13 cellular contexts compared by ENCODE assay signal in the genomic region with DNA sequence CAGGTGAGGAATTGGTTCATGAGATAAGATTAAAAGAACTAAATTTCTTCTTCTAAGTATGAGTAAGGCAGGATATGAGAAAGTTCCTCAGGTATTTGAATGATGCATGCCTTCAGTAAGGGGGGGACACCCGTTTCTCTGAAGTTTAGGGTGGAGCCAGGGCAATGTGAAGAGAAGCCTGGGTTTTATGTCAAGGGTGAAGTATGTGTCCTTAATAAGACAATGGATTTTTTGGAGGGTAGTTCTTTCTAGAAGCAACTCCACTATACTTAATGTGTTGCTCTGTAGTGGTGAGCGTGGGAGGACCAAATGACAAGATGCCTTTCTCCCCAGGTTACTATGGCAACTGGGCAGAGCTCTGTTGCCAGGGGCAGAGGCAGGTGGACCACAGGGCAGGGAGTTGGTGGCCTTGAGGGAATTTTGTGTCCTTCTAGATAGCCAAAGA. TPM values are rescaled to one million over a fixed set of nuclear protein-coding genes. Genes with fewer than 3 reads are reported as not detected.
DNase-seq lines count a peak whose midpoint lies in the region; FAIRE-seq and TF ChIP-seq lines count a peak whose summit lies in the region.
"Had no signal": no experiment of that assay in that cellular context is flagged by ENCODE, and none has a peak within 500 bp of the region (broad histone marks: within the 10 kb centered on the region; RNA-seq: fewer than 3 reads in every experiment).

No MANE protein-coding gene starts in this region.

- FAIRE-seq in bronchial epithelial cell (lab: Jason Lieb, UNC): no peak
- FAIRE-seq: GM12891 had no signal

- peaks cover 12% of the 10 kb centered on the region for H3K4me1 Mint-ChIP-seq in type B pancreatic cell (ENCODE audit: unreplicated experiment)

- peaks cover 29% of the 10 kb centered on the region for H3K36me3 Mint-ChIP-seq in type B pancreatic cell

- TF ChIP-seq RAD21 in Ishikawa (IDR thresholded peaks at IDR 0.05; ENCODE audit: low read depth): no peak

- no peak for TF ChIP-seq CTCF in bronchial epithelial cell (IDR thresholded peaks at IDR 0.05; ENCODE audit: insufficient read depth, low read length, severe bottlenecking)
- TF ChIP-seq CTCF in type B pancreatic cell (conservative IDR thresholded peaks at IDR 0.05): no peak

- no peaks in the 10 kb centered on the region for H3K27me3 ChIP-seq in bronchial epithelial cell (ENCODE audit: control insufficient read depth, insufficient read depth, low read length)
- H3K27me3 ChIP-seq: thyroid gland had no signal

- peaks cover 14% of the 10 kb centered on the region for H3K9me3 Mint-ChIP-seq in type B pancreatic cell

- peaks cover 19% of the 10 kb centered on the region for H3K4me1 ChIP-seq in mesodermal cell (ENCODE audit: control insufficient read depth, insufficient read depth, low read length, poor library complexity, severe bottlenecking)

- peaks cover 19% of the 10 kb centered on the region for H3K9me3 ChIP-seq in mesodermal cell (ENCODE audit: control insufficient read depth, low read length)
- H3K9me3 ChIP-seq: thyroid gland had no signal

- peak overlapping the region; percentile 36 for H3K27ac ChIP-seq in mesodermal cell (ENCODE audit: low read depth, low read length, severe bottlenecking)
- H3K27ac ChIP-seq: 22Rv1, thyroid gland had no signal

- H3K4me3 ChIP-seq in bronchial epithelial cell (ENCODE audit: low read depth, low read length) (no peak overlapping the region), mesodermal cell (ENCODE audit: extremely low read depth, insufficient read depth, low read length, poor library complexity, severe bottlenecking) (no peak overlapping the region)
- H3K4me3 ChIP-seq: thyroid gland had no signal

- DNase-seq in DMS 273 (lab: John Stamatoyannopoulos, UW; ENCODE audit: unreplicated experiment) (peak; percentile 32), DMS 273 treated with DMSO at 0.1 percent for 48 hours (lab: John Stamatoyannopoulos, UW) (no peak), bronchial epithelial cell (ENCODE audit: low read depth) (peak; percentile 93), type B pancreatic cell (ENCODE audit: extremely low spot score, unreplicated experiment) (no peak), NCI-H345 treated with DMSO at 0.1 percent for 48 hours (lab: John Stamatoyannopoulos, UW; ENCODE audit: unreplicated experiment) (no peak)
- no peak for DNase-seq in activated CD4-positive, alpha-beta T cell treated with anti-CD3 and anti-CD28 coated beads for 48 hours
- DNase-seq: stimulated activated CD4-positive, alpha-beta T cell treated with anti-CD3 and anti-CD28 coated beads, Interleukin-1b, Interleukin-23, amount 100 ng/mL, for 48 hours; thyroid gland had no signal

- H3K36me3 ChIP-seq in bronchial epithelial cell (ENCODE audit: control insufficient read depth, insufficient read depth, low read length): peaks cover 7% of the 10 kb centered on the region
- peaks cover 64% of the 10 kb centered on the region for H3K36me3 ChIP-seq in mesodermal cell (ENCODE audit: control insufficient read depth, insufficient read depth, low read length)
- H3K36me3 ChIP-seq: thyroid gland had no signal

- peak; percentile 76; the same call in 1 of the 2 replicates for TF ChIP-seq EP300 in Ishikawa (IDR thresholded peaks at IDR 0.05; ENCODE audit: borderline replicate concordance)

- H3K27ac Mint-ChIP-seq in type B pancreatic cell: no peak overlapping the region
- H3K27ac Mint-ChIP-seq: mesothelial cell of epicardium had no signal

- WGBS in mesodermal cell (ENCODE audit: insufficient coverage in 2 of 2), 2 experiments: 38% methylated on average over 1 of the region's 2 CpGs

- no peaks in the 10 kb centered on the region for H3K27me3 Mint-ChIP-seq in type B pancreatic cell

- H3K4me3 Mint-ChIP-seq in type B pancreatic cell: no peak overlapping the region
- H3K4me3 Mint-ChIP-seq: mesothelial cell of epicardium had no signal

TF ChIP-seq in Ishikawa, 13 proteins besides CTCF, POLR2A, EP300 and RAD21:
- TF ChIP-seq NFIC (IDR thresholded peaks at IDR 0.05): peak; percentile 35; the same call in 1 of the 2 replicates
- no peak for TF ChIP-seq EGR1 (IDR thresholded peaks at IDR 0.05)
- TF ChIP-seq CREB1 (IDR thresholded peaks at IDR 0.05; ENCODE audit: low read depth): no peak
- peak; percentile 85 for TF ChIP-seq TEAD4 (IDR thresholded peaks at IDR 0.05)
- peak; percentile 69; the same call in 1 of the 2 replicates for TF ChIP-seq TCF12 (IDR thresholded peaks at IDR 0.05; ENCODE audit: low read depth)
- TF ChIP-seq, protein P1, sequence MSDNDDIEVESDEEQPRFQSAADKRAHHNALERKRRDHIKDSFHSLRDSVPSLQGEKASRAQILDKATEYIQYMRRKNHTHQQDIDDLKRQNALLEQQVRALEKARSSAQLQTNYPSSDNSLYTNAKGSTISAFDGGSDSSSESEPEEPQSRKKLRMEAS (IDR thresholded peaks at IDR 0.05): no peak
- TF ChIP-seq FOXM1 (IDR thresholded peaks at IDR 0.05; ENCODE audit: borderline replicate concordance, low read depth): peak; percentile 85

RNA-seq across cellular contexts. Expression of gene PHLDB2, which starts 44.0 kb away (rescaled TPM):
- 44.2 and 45.5 TPM in 2 replicates for total RNA-seq in bronchial epithelial cell
- polyA plus RNA-seq in mesodermal cell (2013, experiment 1 of 2): 46.1 TPM
- polyA plus RNA-seq in mesodermal cell (2013, experiment 2 of 2): 46.3 TPM
- total RNA-seq in type B pancreatic cell (ENCODE audit: low replicate concordance): 33.2 and 43.5 TPM in 2 replicates

Comparison
In these comparisons a context has a peak if more than half of its experiments do, and no peak if none do; other contexts are left out.
1. DNase-seq: peak in DMS 273 (single experiment) and bronchial epithelial cell (single experiment); none in DMS 273 treated with DMSO at 0.1 percent for 48 hours (single experiment), type B pancreatic cell (single experiment), NCI-H345 treated with DMSO at 0.1 percent for 48 hours (single experiment) and activated CD4-positive, alpha-beta T cell treated with anti-CD3 and anti-CD28 coated beads for 48 hours (single experiment).